ENCODE assay signal across 8 cellular contexts in genomic region chr17:54968954-54969400, GRCh38. TPM values are rescaled to one million over a fixed set of nuclear protein-coding genes. Genes with fewer than 3 reads are reported as not detected.
DNase-seq lines count a peak whose midpoint lies in the region; ATAC-seq and TF ChIP-seq lines count a peak whose summit lies in the region.

No MANE protein-coding gene starts in this region.

- WGBS in SK-N-SH (ENCODE audit: low lambda C conversion rate) = 2% methylated on average over 17 of the region's 18 CpGs

- H3K9me3 ChIP-seq in SK-N-SH = no peaks in the 10 kb centered on the region

- TF ChIP-seq CTCF in SK-N-SH (IDR thresholded peaks at IDR 0.05) = no peak
- TF ChIP-seq CTCF in fibroblast of villous mesenchyme (IDR thresholded peaks at IDR 0.05; ENCODE audit: insufficient read depth, low read depth, low read length) = no peak
- TF ChIP-seq CTCF in GM10248 (IDR thresholded peaks at IDR 0.05; ENCODE audit: control extremely low read depth, extremely low read depth, low read depth, missing control alignments) = no peak

- TF ChIP-seq RAD21 in SK-N-SH (IDR thresholded peaks at IDR 0.05; ENCODE audit: low read length) = no peak

- POLR2A ChIA-PET in SK-N-SH (lab: Yijun Ruan, JAX) = interaction anchor here (0.6 to 1.4 kb wide), 2 partner anchors 65 to 492 kb away, joined by 3 read pairs; no protein-coding TSS in a partner anchor
- POLR2A ChIA-PET in GM10248 (lab: Yijun Ruan, JAX) = no interaction called here

- no peaks in the 10 kb centered on the region for H4K20me1 ChIP-seq in SK-N-SH (ENCODE audit: insufficient read depth)

- H3K4me3 ChIP-seq in SK-N-SH (ENCODE audit: low read depth in 2 of 2, low read length in 1 of 2) (peak overlapping the region; percentile 93 to 99), fibroblast of villous mesenchyme (ENCODE audit: low read depth, low read length) (peak overlapping the region; percentile 92)

- H3K9ac ChIP-seq in SK-N-SH = peak overlapping the region; percentile 87

- peak; percentile 27 to 47 for DNase-seq in AML-193 (lab: John Stamatoyannopoulos, UW)
- DNase-seq in SK-N-SH = peak; percentile 69
- peak; percentile 55 for DNase-seq in fibroblast of villous mesenchyme (ENCODE audit: low read depth)
- peak; percentile 46 for DNase-seq in pons (ENCODE audit: low spot score)
- DNase-seq in GM10248 (ENCODE audit: extremely low spot score) = no peak
- no peak for DNase-seq in LoVo (ENCODE audit: low spot score)

- peak overlapping the region; percentile 90 for H3K4me2 ChIP-seq in SK-N-SH

- H3K36me3 ChIP-seq in SK-N-SH (replicated peaks in 1 of 2; ENCODE audit: control insufficient read depth in 1 of 2, insufficient read depth in 2 of 2, low read length in 1 of 2) = peaks cover 19% of the 10 kb centered on the region in 2 experiments

- H3K9me2 ChIP-seq in SK-N-SH = no peaks in the 10 kb centered on the region

- peak; percentile 9 for ATAC-seq in GM18861 (IDR thresholded peaks at IDR 0.05; ENCODE audit: unreplicated experiment)
- ATAC-seq in HG03039 (IDR thresholded peaks at IDR 0.05; ENCODE audit: unreplicated experiment) = peak; percentile 22

- CTCF ChIA-PET in SK-N-SH (lab: Yijun Ruan, JAX) (interaction anchor here (1.0 to 2.3 kb wide), 9 partner anchors 9 to 545 kb away, joined by 3 to 7 read pairs (median 3); no protein-coding TSS in a partner anchor), GM10248 (lab: Yijun Ruan, JAX) (interaction anchor here (0.8 to 2.5 kb wide), 7 partner anchors 9 to 327 kb away, joined by 3 to 10 read pairs (median 3); no protein-coding TSS in a partner anchor)

- H3F3A ChIP-seq in SK-N-SH (replicated peaks; ENCODE audit: insufficient read depth) = peaks cover 4% of the 10 kb centered on the region

- peak overlapping the region; percentile 75 to 97 for H3K27ac ChIP-seq in SK-N-SH (ENCODE audit: low read depth in 2 of 2, low read length in 1 of 2)

- peaks cover 0 to 29% of the 10 kb centered on the region in 2 experiments; a peak in 2 of 4 replicates for H3K4me1 ChIP-seq in SK-N-SH (ENCODE audit: control insufficient read depth in 1 of 2, insufficient read depth in 2 of 2, low read depth in 1 of 2, low read length in 1 of 2)

- H3K27me3 ChIP-seq in SK-N-SH (ENCODE audit: insufficient read depth) = no peaks in the 10 kb centered on the region

- peak overlapping the region; percentile 97 for H2AFZ ChIP-seq in SK-N-SH (ENCODE audit: low read depth)

- peaks cover 73% of the 10 kb centered on the region for H3K79me2 ChIP-seq in SK-N-SH (ENCODE audit: insufficient read depth)

- no peak for TF ChIP-seq EP300 in SK-N-SH (IDR thresholded peaks at IDR 0.05; ENCODE audit: borderline replicate concordance in 1 of 2, low read depth in 1 of 2, low read length in 1 of 2)

TF ChIP-seq in SK-N-SH, 30 proteins besides CTCF, POLR2A, EP300 and RAD21:
- TF ChIP-seq MXI1 (IDR thresholded peaks at IDR 0.05; ENCODE audit: low read depth, low read length) (peak; percentile 77), YY1 (IDR thresholded peaks at IDR 0.05; ENCODE audit: low read depth) (0 out of 2 replicates have a peak, but pooled peaks have one; percentile 1)
- TF ChIP-seq, protein P1, sequence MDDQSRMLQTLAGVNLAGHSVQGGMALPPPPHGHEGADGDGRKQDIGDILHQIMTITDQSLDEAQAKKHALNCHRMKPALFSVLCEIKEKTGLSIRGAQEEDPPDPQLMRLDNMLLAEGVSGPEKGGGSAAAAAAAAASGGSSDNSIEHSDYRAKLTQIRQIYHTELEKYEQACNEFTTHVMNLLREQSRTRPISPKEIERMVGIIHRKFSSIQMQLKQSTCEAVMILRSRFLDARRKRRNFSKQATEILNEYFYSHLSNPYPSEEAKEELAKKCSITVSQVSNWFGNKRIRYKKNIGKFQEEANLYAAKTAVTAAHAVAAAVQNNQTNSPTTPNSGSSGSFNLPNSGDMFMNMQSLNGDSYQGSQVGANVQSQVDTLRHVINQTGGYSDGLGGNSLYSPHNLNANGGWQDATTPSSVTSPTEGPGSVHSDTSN (IDR thresholded peaks at IDR 0.05) = no peak; the same call in 1 of the 2 replicates

RNA-seq across cellular contexts. Expression of gene STXBP4, which starts 0.4 kb away (rescaled TPM):
- polyA plus RNA-seq in SK-N-SH (2012; rRNA removed) = 2.8 and 3.9 TPM in 2 replicates
- 4.0 and 5.5 TPM in 2 replicates for polyA plus RNA-seq in SK-N-SH (2012; cell fraction: cytosol; rRNA removed)
- 2.7 and 5.4 TPM in 2 replicates for polyA plus RNA-seq in SK-N-SH (2012; cell fraction: nucleus; rRNA removed)
- 13.9 and 16.8 TPM in 2 replicates for total RNA-seq in fibroblast of villous mesenchyme

RNA-seq across cellular contexts. Expression of gene COX11, which starts 0.5 kb away (rescaled TPM):
- polyA plus RNA-seq in SK-N-SH (2012; rRNA removed) = 67.4 and 85.8 TPM in 2 replicates
- 50.5 and 63.2 TPM in 2 replicates for polyA plus RNA-seq in SK-N-SH (2012; cell fraction: cytosol; rRNA removed)
- polyA plus RNA-seq in SK-N-SH (2012; cell fraction: nucleus; rRNA removed) = 59.2 and 97.9 TPM in 2 replicates
- 45.3 and 58.3 TPM in 2 replicates for total RNA-seq in fibroblast of villous mesenchyme

Comparison
In these comparisons a context has a peak if more than half of its experiments do, and no peak if none do; other contexts are left out.
1. DNase-seq: peak in AML-193 (2 of 2), SK-N-SH (single experiment), fibroblast of villous mesenchyme (single experiment) and pons (single experiment); none in GM10248 (single experiment) and LoVo (single experiment).